Comparison of ENCODE assay signal across 1 cellular context in the genomic region with DNA sequence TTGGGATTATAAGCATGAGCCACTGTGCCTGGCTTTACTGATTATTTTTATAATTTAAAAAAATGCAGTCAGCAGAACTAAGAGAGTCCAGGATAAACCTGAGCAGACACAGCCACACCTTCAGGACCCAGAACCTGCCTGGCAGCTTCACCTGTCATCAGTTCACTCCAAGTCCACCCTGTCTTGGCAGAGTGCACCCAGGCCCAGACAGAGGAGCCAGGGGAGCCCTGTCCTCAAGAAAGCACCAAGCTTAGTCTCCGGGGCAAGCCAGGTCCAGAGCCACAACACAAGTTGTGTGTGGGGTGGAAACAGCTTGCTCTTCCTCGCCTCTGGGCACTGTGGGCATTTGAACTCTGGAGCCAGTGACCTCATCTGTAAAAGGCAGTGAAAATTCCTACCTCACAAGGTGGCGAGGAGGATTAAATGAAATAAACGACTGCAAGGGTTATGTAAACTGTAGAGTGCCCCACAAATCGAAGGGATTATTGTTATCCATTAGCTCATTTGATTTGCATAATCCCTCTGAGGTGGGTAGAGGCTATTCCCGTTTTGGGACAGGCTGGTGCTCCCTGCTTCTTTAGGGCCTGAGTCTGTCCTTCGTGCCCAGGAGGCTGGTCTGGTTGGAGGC.
TF ChIP-seq lines count a peak whose summit lies in the region.

No MANE protein-coding gene starts in this region.

TF ChIP-seq in GM23338, 12 proteins besides CTCF, POLR2A, EP300 and RAD21:
- TF ChIP-seq, protein P1, sequence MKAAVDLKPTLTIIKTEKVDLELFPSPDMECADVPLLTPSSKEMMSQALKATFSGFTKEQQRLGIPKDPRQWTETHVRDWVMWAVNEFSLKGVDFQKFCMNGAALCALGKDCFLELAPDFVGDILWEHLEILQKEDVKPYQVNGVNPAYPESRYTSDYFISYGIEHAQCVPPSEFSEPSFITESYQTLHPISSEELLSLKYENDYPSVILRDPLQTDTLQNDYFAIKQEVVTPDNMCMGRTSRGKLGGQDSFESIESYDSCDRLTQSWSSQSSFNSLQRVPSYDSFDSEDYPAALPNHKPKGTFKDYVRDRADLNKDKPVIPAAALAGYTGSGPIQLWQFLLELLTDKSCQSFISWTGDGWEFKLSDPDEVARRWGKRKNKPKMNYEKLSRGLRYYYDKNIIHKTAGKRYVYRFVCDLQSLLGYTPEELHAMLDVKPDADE (IDR thresholded peaks at IDR 0.05): no peak
- TF ChIP-seq, protein P2, sequence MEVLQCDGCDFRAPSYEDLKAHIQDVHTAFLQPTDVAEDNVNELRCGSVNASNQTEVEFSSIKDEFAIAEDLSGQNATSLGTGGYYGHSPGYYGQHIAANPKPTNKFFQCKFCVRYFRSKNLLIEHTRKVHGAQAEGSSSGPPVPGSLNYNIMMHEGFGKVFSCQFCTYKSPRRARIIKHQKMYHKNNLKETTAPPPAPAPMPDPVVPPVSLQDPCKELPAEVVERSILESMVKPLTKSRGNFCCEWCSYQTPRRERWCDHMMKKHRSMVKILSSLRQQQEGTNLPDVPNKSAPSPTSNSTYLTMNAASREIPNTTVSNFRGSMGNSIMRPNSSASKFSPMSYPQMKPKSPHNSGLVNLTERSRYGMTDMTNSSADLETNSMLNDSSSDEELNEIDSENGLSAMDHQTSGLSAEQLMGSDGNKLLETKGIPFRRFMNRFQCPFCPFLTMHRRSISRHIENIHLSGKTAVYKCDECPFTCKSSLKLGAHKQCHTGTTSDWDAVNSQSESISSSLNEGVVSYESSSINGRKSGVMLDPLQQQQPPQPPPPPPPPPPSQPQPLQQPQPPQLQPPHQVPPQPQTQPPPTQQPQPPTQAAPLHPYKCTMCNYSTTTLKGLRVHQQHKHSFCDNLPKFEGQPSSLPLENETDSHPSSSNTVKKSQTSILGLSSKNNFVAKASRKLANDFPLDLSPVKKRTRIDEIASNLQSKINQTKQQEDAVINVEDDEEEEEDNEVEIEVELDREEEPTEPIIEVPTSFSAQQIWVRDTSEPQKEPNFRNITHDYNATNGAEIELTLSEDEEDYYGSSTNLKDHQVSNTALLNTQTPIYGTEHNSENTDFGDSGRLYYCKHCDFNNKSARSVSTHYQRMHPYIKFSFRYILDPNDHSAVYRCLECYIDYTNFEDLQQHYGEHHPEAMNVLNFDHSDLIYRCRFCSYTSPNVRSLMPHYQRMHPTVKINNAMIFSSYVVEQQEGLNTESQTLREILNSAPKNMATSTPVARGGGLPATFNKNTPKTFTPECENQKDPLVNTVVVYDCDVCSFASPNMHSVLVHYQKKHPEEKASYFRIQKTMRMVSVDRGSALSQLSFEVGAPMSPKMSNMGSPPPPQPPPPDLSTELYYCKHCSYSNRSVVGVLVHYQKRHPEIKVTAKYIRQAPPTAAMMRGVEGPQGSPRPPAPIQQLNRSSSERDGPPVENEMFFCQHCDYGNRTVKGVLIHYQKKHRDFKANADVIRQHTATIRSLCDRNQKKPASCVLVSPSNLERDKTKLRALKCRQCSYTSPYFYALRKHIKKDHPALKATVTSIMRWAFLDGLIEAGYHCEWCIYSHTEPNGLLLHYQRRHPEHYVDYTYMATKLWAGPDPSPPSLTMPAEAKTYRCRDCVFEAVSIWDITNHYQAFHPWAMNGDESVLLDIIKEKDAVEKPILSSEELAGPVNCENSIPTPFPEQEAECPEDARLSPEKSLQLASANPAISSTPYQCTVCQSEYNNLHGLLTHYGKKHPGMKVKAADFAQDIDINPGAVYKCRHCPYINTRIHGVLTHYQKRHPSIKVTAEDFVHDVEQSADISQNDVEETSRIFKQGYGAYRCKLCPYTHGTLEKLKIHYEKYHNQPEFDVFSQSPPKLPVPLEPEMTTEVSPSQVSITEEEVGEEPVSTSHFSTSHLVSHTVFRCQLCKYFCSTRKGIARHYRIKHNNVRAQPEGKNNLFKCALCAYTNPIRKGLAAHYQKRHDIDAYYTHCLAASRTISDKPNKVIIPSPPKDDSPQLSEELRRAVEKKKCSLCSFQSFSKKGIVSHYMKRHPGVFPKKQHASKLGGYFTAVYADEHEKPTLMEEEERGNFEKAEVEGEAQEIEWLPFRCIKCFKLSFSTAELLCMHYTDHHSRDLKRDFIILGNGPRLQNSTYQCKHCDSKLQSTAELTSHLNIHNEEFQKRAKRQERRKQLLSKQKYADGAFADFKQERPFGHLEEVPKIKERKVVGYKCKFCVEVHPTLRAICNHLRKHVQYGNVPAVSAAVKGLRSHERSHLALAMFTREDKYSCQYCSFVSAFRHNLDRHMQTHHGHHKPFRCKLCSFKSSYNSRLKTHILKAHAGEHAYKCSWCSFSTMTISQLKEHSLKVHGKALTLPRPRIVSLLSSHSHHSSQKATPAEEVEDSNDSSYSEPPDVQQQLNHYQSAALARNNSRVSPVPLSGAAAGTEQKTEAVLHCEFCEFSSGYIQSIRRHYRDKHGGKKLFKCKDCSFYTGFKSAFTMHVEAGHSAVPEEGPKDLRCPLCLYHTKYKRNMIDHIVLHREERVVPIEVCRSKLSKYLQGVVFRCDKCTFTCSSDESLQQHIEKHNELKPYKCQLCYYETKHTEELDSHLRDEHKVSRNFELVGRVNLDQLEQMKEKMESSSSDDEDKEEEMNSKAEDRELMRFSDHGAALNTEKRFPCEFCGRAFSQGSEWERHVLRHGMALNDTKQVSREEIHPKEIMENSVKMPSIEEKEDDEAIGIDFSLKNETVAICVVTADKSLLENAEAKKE (CRISPR knock-in tag; IDR thresholded peaks at IDR 0.05): no peak
- TF ChIP-seq CREB1 (CRISPR knock-in tag; IDR thresholded peaks at IDR 0.05; ENCODE audit: low read depth) (no peak), ZNF114 (CRISPR knock-in tag; IDR thresholded peaks at IDR 0.05) (no peak)
TF ChIP-seq in GM23338: peak in this region for 0.
